In the genomic region with DNA sequence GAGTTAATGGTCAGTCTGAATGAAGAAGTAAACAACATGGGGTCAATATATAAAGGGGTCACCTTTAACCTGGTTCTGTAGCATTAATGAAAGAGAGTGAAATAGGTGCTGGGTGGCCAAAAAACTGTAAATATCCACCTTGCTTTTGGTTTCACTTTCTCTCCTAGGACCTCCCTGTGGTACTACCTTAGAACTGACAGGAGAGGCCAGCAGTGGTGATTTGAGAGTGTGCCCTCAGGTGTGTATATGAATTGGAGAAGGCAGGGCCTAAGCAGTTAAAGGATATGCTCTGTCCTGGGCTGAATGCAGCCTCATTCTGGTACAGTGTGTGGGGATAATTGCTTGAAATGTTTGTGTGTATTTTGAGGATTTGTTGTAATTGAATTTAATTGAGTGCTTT, we compare ENCODE assay signal across 9 cellular contexts.
DNase-seq lines count a peak whose midpoint lies in the region; ATAC-seq and TF ChIP-seq lines count a peak whose summit lies in the region.
"Had no signal": no experiment of that assay in that cellular context is flagged by ENCODE, and none has a peak within 500 bp of the region (broad histone marks: within the 10 kb centered on the region; RNA-seq: fewer than 3 reads in every experiment).

No MANE protein-coding gene starts in this region.

- TF ChIP-seq CTCF in thyroid gland (IDR thresholded peaks at IDR 0.05) (peak in 2 of 6 experiments; percentile 18 to 31), heart left ventricle (IDR thresholded peaks at IDR 0.05) (no peak)

- peak overlapping the region; percentile 11 for H3K4me3 Mint-ChIP-seq in activated naive CD4-positive, alpha-beta T cell treated with anti-CD3 and anti-CD28 coated beads, Interleukin-2, amount 50 U/mL, for 24 hours
- peak overlapping the region; percentile 75 for H3K4me3 Mint-ChIP-seq in T-helper 17 cell

- DNase-seq in activated naive CD4-positive, alpha-beta T cell treated with Interleukin-2 at 50 U/mL for 16 hours: no peak
- DNase-seq in T-helper 17 cell: no peak
- peak; percentile 20 to 28 for DNase-seq in thyroid gland
- DNase-seq in heart left ventricle: no peak
- DNase-seq in OCI-M2 (lab: John Stamatoyannopoulos, UW; ENCODE audit: unreplicated experiment): no peak
- no peak for DNase-seq in activated CD8-positive, alpha-beta memory T cell treated with anti-CD3 and anti-CD28 coated beads, Interleukin-2, amount 50 U/mL, for 4 hours

- H3K4me1 Mint-ChIP-seq in activated naive CD4-positive, alpha-beta T cell treated with anti-CD3 and anti-CD28 coated beads, Interleukin-2, amount 50 U/mL, for 24 hours: peaks cover 17% of the 10 kb centered on the region
- H3K4me1 Mint-ChIP-seq in T-helper 17 cell: peaks cover 16% of the 10 kb centered on the region

- ATAC-seq in HG03039 (IDR thresholded peaks at IDR 0.05; ENCODE audit: unreplicated experiment): peak; percentile 66
- peak; percentile 76 for ATAC-seq in T-helper 17 cell
- no peak for ATAC-seq in heart left ventricle

- H3K27ac Mint-ChIP-seq in activated naive CD4-positive, alpha-beta T cell treated with anti-CD3 and anti-CD28 coated beads, Interleukin-2, amount 50 U/mL, for 24 hours: no peak overlapping the region
- peak overlapping the region; percentile 95 for H3K27ac Mint-ChIP-seq in T-helper 17 cell

- H3K9me3 ChIP-seq in T-helper 17 cell (ENCODE audit: control insufficient read depth, low read length, poor library complexity, severe bottlenecking) (no peaks in the 10 kb centered on the region), thyroid gland (no peaks in the 10 kb centered on the region), heart left ventricle (peaks cover 0 to 9% (median 0%) of the 10 kb centered on the region in 12 donors)

- H3K27me3 ChIP-seq in thyroid gland (no peaks in the 10 kb centered on the region), heart left ventricle (no peaks in the 10 kb centered on the region)

- H3K36me3 Mint-ChIP-seq in activated naive CD4-positive, alpha-beta T cell treated with anti-CD3 and anti-CD28 coated beads, Interleukin-2, amount 50 U/mL, for 24 hours: no peaks in the 10 kb centered on the region
- H3K36me3 Mint-ChIP-seq in T-helper 17 cell (ENCODE audit: low read depth): no peaks in the 10 kb centered on the region

- H3K27ac ChIP-seq in thyroid gland (peak overlapping the region; percentile 20 to 56 (median 51)), heart left ventricle (no peak overlapping the region)
- H3K27ac ChIP-seq: SK-N-MC had no signal

- H3K36me3 ChIP-seq in thyroid gland (no peaks in the 10 kb centered on the region), heart left ventricle (no peaks in the 10 kb centered on the region)

- H3K4me1 ChIP-seq in thyroid gland (peaks cover 23 to 39% of the 10 kb centered on the region in 2 donors), heart left ventricle (peaks cover 0 to 7% (median 0%) of the 10 kb centered on the region in 12 donors)

- no peak overlapping the region for H3K4me3 ChIP-seq in thyroid gland (replicated peaks in 1 of 3)
- H3K4me3 ChIP-seq in heart left ventricle: no peak overlapping the region
- H3K4me3 ChIP-seq: SK-N-MC had no signal

- no peaks in the 10 kb centered on the region for H3K27me3 Mint-ChIP-seq in activated naive CD4-positive, alpha-beta T cell treated with anti-CD3 and anti-CD28 coated beads, Interleukin-2, amount 50 U/mL, for 24 hours
- H3K27me3 Mint-ChIP-seq in T-helper 17 cell: no peaks in the 10 kb centered on the region

- no peaks in the 10 kb centered on the region for H3K9me3 Mint-ChIP-seq in activated naive CD4-positive, alpha-beta T cell treated with anti-CD3 and anti-CD28 coated beads, Interleukin-2, amount 50 U/mL, for 24 hours

- TF ChIP-seq POLR2A in thyroid gland (IDR thresholded peaks at IDR 0.05) (no peak), heart left ventricle (IDR thresholded peaks at IDR 0.05) (no peak)

- intact Hi-C loops in thyroid gland (cut with DNase I) (no loop called here), heart left ventricle (cut with DNase I) (no loop called here)

Comparison
In these comparisons a context has a peak if more than half of its experiments do, and no peak if none do; other contexts are left out.
1. DNase-seq: peak in thyroid gland (2 of 2); none in activated naive CD4-positive, alpha-beta T cell treated with Interleukin-2 at 50 U/mL for 16 hours (single experiment), T-helper 17 cell (0 of 3), heart left ventricle (0 of 5), OCI-M2 (single experiment) and activated CD8-positive, alpha-beta memory T cell treated with anti-CD3 and anti-CD28 coated beads, Interleukin-2, amount 50 U/mL, for 4 hours (single experiment).
2. ATAC-seq: peak in HG03039 (single experiment) and T-helper 17 cell (single experiment); none in heart left ventricle (0 of 4).
3. H3K27ac ChIP-seq: peak in thyroid gland (3 of 3); none in heart left ventricle (0 of 12).